In genomic region chr3:107855710-107856109, GRCh38 we compare ENCODE assay signal across 8 cellular contexts.
DNase-seq lines count a peak whose midpoint lies in the region; ATAC-seq and TF ChIP-seq lines count a peak whose summit lies in the region.

No MANE protein-coding gene starts in this region.

- CTCF ChIA-PET in Panc1 (lab: Charles Lee) = interaction anchor here (0.6 to 0.9 kb wide), 3 partner anchors 52 to 1207 kb away, joined by 3 to 6 read pairs (median 3); no protein-coding TSS in a partner anchor

- ATAC-seq in HG02981 (IDR thresholded peaks at IDR 0.05; ENCODE audit: unreplicated experiment) = peak; percentile 59
- ATAC-seq in Panc1 = peak; percentile 91

- BruUV-seq in Panc1 (replicated peaks; lab: Mats Ljungman, UMichigan) = no TSS peak

- H3K27ac ChIP-seq in Panc1 (ENCODE audit: low read length) = no peak overlapping the region

- in situ Hi-C loops in Panc1 (cut with HindIII; ENCODE audit: low pct_unique_long_range_greater_than_20kb, low sequenced_read_pairs) = no loop called here

- intact Hi-C loops in Panc1 (cut with micrococcal nuclease; ENCODE audit: unreplicated experiment) = no loop called here

- H3K9me3 ChIP-seq in Panc1 (ENCODE audit: control insufficient read depth, insufficient read depth, low read depth, low read length) (no peaks in the 10 kb centered on the region), MG63 (no peaks in the 10 kb centered on the region; the same call in 1 of the 2 replicates)

- no peaks in the 10 kb centered on the region; the same call in 1 of the 2 replicates for H3K27me3 ChIP-seq in Panc1 (ENCODE audit: control insufficient read depth, insufficient read depth, low read length)
- no peaks in the 10 kb centered on the region for H3K27me3 ChIP-seq in MG63

- H3K4me3 ChIP-seq in Panc1 (ENCODE audit: low read depth in 2 of 2, low read length in 2 of 2) (no peak overlapping the region), MG63 (no peak overlapping the region)

- H3K36me3 ChIP-seq in Panc1 (ENCODE audit: control insufficient read depth, insufficient read depth, low read length) (no peaks in the 10 kb centered on the region), MG63 (no peaks in the 10 kb centered on the region)

- POLR2A ChIA-PET in Panc1 (lab: Charles Lee) = no interaction called here

- H3K4me1 ChIP-seq in Panc1 (ENCODE audit: control insufficient read depth, insufficient read depth, low read length) = no peaks in the 10 kb centered on the region

- peak; percentile 61 for TF ChIP-seq CTCF in Panc1 (IDR thresholded peaks at IDR 0.05)

- DNase-seq in EH (ENCODE audit: low read depth) = peak; percentile 29
- no peak for DNase-seq in Panc1 (ENCODE audit: low read depth, low spot score)
- peak; percentile 19 for DNase-seq in iPS DF 4.7 (ENCODE audit: extremely low read depth, low spot score)
- DNase-seq in stimulated activated CD4-positive, alpha-beta T cell treated with anti-CD3 and anti-CD28 coated beads, Interleukin-12 subunit alpha, Interleukin-12 subunit beta, amount 100 ng/mL, for 4 hours = no peak
- no peak for DNase-seq in AG08395 (ENCODE audit: low spot score)
- no peak for DNase-seq in MG63
- DNase-seq in NCI-H1694 (lab: John Stamatoyannopoulos, UW) = no peak

Comparison
In these comparisons a context has a peak if more than half of its experiments do, and no peak if none do; other contexts are left out.
1. DNase-seq: peak in EH (single experiment) and iPS DF 4.7 (single experiment); none in Panc1 (single experiment), stimulated activated CD4-positive, alpha-beta T cell treated with anti-CD3 and anti-CD28 coated beads, Interleukin-12 subunit alpha, Interleukin-12 subunit beta, amount 100 ng/mL, for 4 hours (single experiment), AG08395 (single experiment), MG63 (single experiment) and NCI-H1694 (single experiment).